ENCODE assay signal across 8 cellular contexts in the genomic region with DNA sequence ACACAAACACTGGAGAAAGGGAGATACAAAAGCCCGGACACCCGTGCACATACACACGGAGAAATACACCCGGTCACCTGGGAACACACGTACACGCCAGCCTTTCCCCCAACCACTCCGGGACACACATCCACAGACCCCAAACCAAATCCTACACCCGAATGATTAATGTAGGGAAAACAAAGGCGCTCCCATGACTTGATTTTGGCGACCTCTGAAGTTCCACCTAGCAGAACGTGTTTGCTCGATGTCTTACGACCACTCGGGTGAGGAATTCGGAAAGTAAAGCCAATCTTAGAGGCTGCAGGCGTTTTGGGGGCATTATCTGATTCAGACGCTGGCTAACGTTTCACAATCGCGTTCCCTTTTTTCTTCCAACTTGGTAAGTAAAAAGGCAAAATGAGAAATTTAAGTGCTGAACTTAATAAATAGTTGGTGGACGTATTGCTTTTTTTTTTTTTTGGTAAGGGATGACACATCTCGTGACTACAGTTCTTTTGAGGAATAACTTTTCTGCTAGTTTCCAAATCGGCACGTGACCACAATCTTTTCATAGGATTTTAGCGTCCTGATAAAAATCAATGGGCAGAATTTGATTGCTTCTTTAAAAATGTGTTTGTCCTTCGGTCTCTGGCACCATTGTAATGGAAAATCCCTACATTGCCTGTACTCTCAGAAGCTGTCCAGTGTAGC. TPM values are rescaled to one million over a fixed set of nuclear protein-coding genes. Genes with fewer than 3 reads are reported as not detected.
DNase-seq lines count a peak whose midpoint lies in the region; ATAC-seq and TF ChIP-seq lines count a peak whose summit lies in the region.

No MANE protein-coding gene starts in this region.

- H3K36me3 ChIP-seq in SU-DHL-6 (ENCODE audit: low read length): no peaks in the 10 kb centered on the region
- no peaks in the 10 kb centered on the region for H3K36me3 ChIP-seq in ovary

- H3K4me1 ChIP-seq in ovary (ENCODE audit: insufficient read depth): peaks cover 14% of the 10 kb centered on the region

- no peaks in the 10 kb centered on the region for H3K9me3 ChIP-seq in SU-DHL-6 (ENCODE audit: insufficient read depth, low read length)
- H3K9me3 ChIP-seq in ovary: no peaks in the 10 kb centered on the region

- no peaks in the 10 kb centered on the region for H3K27me3 ChIP-seq in SU-DHL-6 (ENCODE audit: low read length)
- H3K27me3 ChIP-seq in ovary: no peaks in the 10 kb centered on the region

- TF ChIP-seq POLR2A in ovary (IDR thresholded peaks at IDR 0.05): no peak

- peak overlapping the region; percentile 74 for H3K9ac ChIP-seq in SU-DHL-6 (ENCODE audit: low read length)

- peak overlapping the region; percentile 94 for H2AFZ ChIP-seq in SU-DHL-6 (ENCODE audit: low read depth, low read length, severe bottlenecking)

- no peak for TF ChIP-seq EP300 in ovary (IDR thresholded peaks at IDR 0.05)

- peak overlapping the region; percentile 67 for H3K4me3 ChIP-seq in SU-DHL-6 (ENCODE audit: insufficient read depth, low read length, poor library complexity, severe bottlenecking)
- peak overlapping the region; percentile 61 for H3K4me3 ChIP-seq in ovary

- peak overlapping the region; percentile 82 for H3K4me2 ChIP-seq in SU-DHL-6 (ENCODE audit: low read depth, low read length, poor library complexity, severe bottlenecking)

- ATAC-seq in GM21619 (IDR thresholded peaks at IDR 0.05; ENCODE audit: unreplicated experiment) (peak; percentile 16), left colon (no peak)

- H4K20me1 ChIP-seq in SU-DHL-6 (ENCODE audit: low read depth, low read length): no peaks in the 10 kb centered on the region

- 3% methylated on average over 26 of the region's 26 CpGs for WGBS in ovary, 3 donors

- DNase-seq in AG08395 (ENCODE audit: low spot score): peak; percentile 24
- peak; percentile 20 for DNase-seq in fibroblast of gingiva (ENCODE audit: low read depth)
- DNase-seq in ovary: no peak
- no peak for DNase-seq in NCI-H1048 (lab: John Stamatoyannopoulos, UW)
- DNase-seq in activated CD8-positive, alpha-beta memory T cell treated with anti-CD3 and anti-CD28 coated beads, Interleukin-2, amount 50 U/mL, for 4 hours: no peak
- DNase-seq in left colon: no peak

- H3F3A ChIP-seq in SU-DHL-6 (ENCODE audit: insufficient read depth): no peaks in the 10 kb centered on the region

- H3K27ac ChIP-seq in SU-DHL-6 (ENCODE audit: low read depth, low read length) (no peak overlapping the region), ovary (peak overlapping the region; percentile 84 to 90)

- intact Hi-C loops in ovary (cut with DNase I): no loop called here
- intact Hi-C loops in left colon (cut with DNase I, micrococcal nuclease): no loop called here

- H3K9me2 ChIP-seq in SU-DHL-6 (replicated peaks; ENCODE audit: insufficient read depth, low read length): no peaks in the 10 kb centered on the region

- H3K79me2 ChIP-seq in SU-DHL-6 (ENCODE audit: insufficient read depth, low read length): no peaks in the 10 kb centered on the region

- no peak for TF ChIP-seq CTCF in SU-DHL-6 (IDR thresholded peaks at IDR 0.05; ENCODE audit: insufficient read depth, low read length, poor library complexity, severe bottlenecking)
- TF ChIP-seq CTCF in ovary (IDR thresholded peaks at IDR 0.05): no peak

RNA-seq across cellular contexts. Expression of a gene that starts 0.7 kb away (rescaled TPM):
- 10 to 100 TPM; 22.3 to 37.2 (median 26.2) TPM for total RNA-seq in ovary
- polyA plus RNA-seq in ovary: 10 to 100 TPM; 29.2 to 46.3 TPM
- total RNA-seq in left colon: 10 to 100 TPM; 28.0 to 70.6 TPM

RNA-seq across cellular contexts. Expression of a gene that starts 36.7 kb away (rescaled TPM):
- total RNA-seq in ovary: 1 to 10 TPM; 3.1 to 9.2 (median 4.8) TPM
- polyA plus RNA-seq in ovary: 1 to 10 TPM; 2.6 to 3.9 TPM
- total RNA-seq in left colon: 1 to 10 TPM; 2.2 to 4.3 TPM

RNA-seq across cellular contexts. Expression of a gene that starts 44.8 kb away (rescaled TPM):
- total RNA-seq in ovary: 10 to 100 TPM; 18.6 to 26.5 (median 21.1) TPM
- 10 to 100 TPM; 10.7 to 11.2 TPM for polyA plus RNA-seq in ovary
- total RNA-seq in left colon: 10 to 100 TPM; 21.7 TPM

RNA-seq across cellular contexts. Expression of a gene that starts 44.9 kb away (rescaled TPM):
- total RNA-seq in ovary: 10 to 100 TPM; 27.0 to 35.7 (median 33.7) TPM
- 10 to 100 TPM; 21.8 to 22.2 TPM for polyA plus RNA-seq in ovary
- 10 to 100 TPM; 27.7 to 36.3 TPM for total RNA-seq in left colon

Comparison
In these comparisons a context has a peak if more than half of its experiments do, and no peak if none do; other contexts are left out.
1. DNase-seq: peak in AG08395 (single experiment) and fibroblast of gingiva (single experiment); none in ovary (0 of 5), NCI-H1048 (single experiment), activated CD8-positive, alpha-beta memory T cell treated with anti-CD3 and anti-CD28 coated beads, Interleukin-2, amount 50 U/mL, for 4 hours (single experiment) and left colon (0 of 2).